In genomic region chr1:10909697-10910489, GRCh38 we compare ENCODE assay signal across 8 cellular contexts.
DNase-seq lines count a peak whose midpoint lies in the region; ATAC-seq and TF ChIP-seq lines count a peak whose summit lies in the region.

No MANE protein-coding gene starts in this region.

- no peaks in the 10 kb centered on the region for H3K36me3 ChIP-seq in body of pancreas (replicated peaks in 1 of 2; ENCODE audit: insufficient read depth in 1 of 2, low read depth in 2 of 2)
- no peaks in the 10 kb centered on the region for H3K36me3 ChIP-seq in gastroesophageal sphincter

- TF ChIP-seq CTCF in Calu3 (IDR thresholded peaks at IDR 0.05; ENCODE audit: unreplicated experiment), result peak; percentile 70
- peak; percentile 39 to 50 (median 43) for TF ChIP-seq CTCF in body of pancreas (IDR thresholded peaks at IDR 0.05)
- peak in 2 of 4 experiments; percentile 6 to 62 for TF ChIP-seq CTCF in gastroesophageal sphincter (IDR thresholded peaks at IDR 0.05)

- 28 to 64% methylated on average over 2 to 13 of the region's 16 CpGs for WGBS in body of pancreas, 2 donors
- WGBS in gastroesophageal sphincter (ENCODE audit: low coverage in 1 of 2), 2 donors, result no CpG with 5 or more reads among the region's 16 CpGs

- H3K36me3 Mint-ChIP-seq in Calu3 (ENCODE audit: insufficient read depth, unreplicated experiment), result no peaks in the 10 kb centered on the region
- H3K36me3 Mint-ChIP-seq in stimulated activated memory B cell treated with anti-CD40 and anti-IgM and Interleukin-4, amounts not matched to agents 10 μg/mL and 1 μg/mL and 100 μg/mL, for 72 hours, result no peaks in the 10 kb centered on the region

- peaks cover 43% of the 10 kb centered on the region for H3K27me3 Mint-ChIP-seq in Calu3 (ENCODE audit: unreplicated experiment)
- peaks cover 68% of the 10 kb centered on the region for H3K27me3 Mint-ChIP-seq in stimulated activated memory B cell treated with anti-CD40 and anti-IgM and Interleukin-4, amounts not matched to agents 10 μg/mL and 1 μg/mL and 100 μg/mL, for 72 hours

- no peaks in the 10 kb centered on the region for H3K9me3 ChIP-seq in body of pancreas
- H3K9me3 ChIP-seq in gastroesophageal sphincter, result no peaks in the 10 kb centered on the region

- H3K27me3 ChIP-seq in body of pancreas (no peaks in the 10 kb centered on the region), gastroesophageal sphincter (peaks cover 22% of the 10 kb centered on the region)

- no peak for ATAC-seq in body of pancreas
- ATAC-seq in stimulated activated memory B cell treated with anti-CD40 and anti-IgM and Interleukin-4, amounts not matched to agents 10 μg/mL and 1 μg/mL and 100 μg/mL, for 72 hours, result peak; percentile 52
- no peak for ATAC-seq in GM19023 (IDR thresholded peaks at IDR 0.05; ENCODE audit: unreplicated experiment)
- no peak for ATAC-seq in gastroesophageal sphincter

- CTCF ChIA-PET in Calu3 (lab: Charles Lee), result interaction anchor here (1.3 kb wide), 1 partner anchor 9 kb away, joined by 3 read pairs; no protein-coding TSS in a partner anchor

- no peak overlapping the region for H3K27ac Mint-ChIP-seq in Calu3 (ENCODE audit: unreplicated experiment)
- no peak overlapping the region for H3K27ac Mint-ChIP-seq in stimulated activated memory B cell treated with anti-CD40 and anti-IgM and Interleukin-4, amounts not matched to agents 10 μg/mL and 1 μg/mL and 100 μg/mL, for 72 hours

- intact Hi-C loops in Calu3 (cut with micrococcal nuclease; ENCODE audit: unreplicated experiment) (no loop called here), body of pancreas (cut with DNase I) (no loop called here)

- BruUV-seq in Calu3 (replicated peaks; lab: Mats Ljungman, UMichigan), result no TSS peak

- TF ChIP-seq POLR2A in body of pancreas (IDR thresholded peaks at IDR 0.05), result no peak
- no peak for TF ChIP-seq POLR2A in gastroesophageal sphincter (IDR thresholded peaks at IDR 0.05)

- no peak for TF ChIP-seq EP300 in gastroesophageal sphincter (IDR thresholded peaks at IDR 0.05)

- no peaks in the 10 kb centered on the region for H3K9me3 Mint-ChIP-seq in Calu3 (ENCODE audit: low read depth, unreplicated experiment)
- H3K9me3 Mint-ChIP-seq in stimulated activated memory B cell treated with anti-CD40 and anti-IgM and Interleukin-4, amounts not matched to agents 10 μg/mL and 1 μg/mL and 100 μg/mL, for 72 hours, result no peaks in the 10 kb centered on the region

- no peaks in the 10 kb centered on the region for H3K4me1 ChIP-seq in body of pancreas
- no peaks in the 10 kb centered on the region for H3K4me1 ChIP-seq in gastroesophageal sphincter

- H3K4me1 Mint-ChIP-seq in Calu3 (ENCODE audit: low read depth, unreplicated experiment), result no peaks in the 10 kb centered on the region
- H3K4me1 Mint-ChIP-seq in stimulated activated memory B cell treated with anti-CD40 and anti-IgM and Interleukin-4, amounts not matched to agents 10 μg/mL and 1 μg/mL and 100 μg/mL, for 72 hours, result peaks cover 5% of the 10 kb centered on the region

- no peak overlapping the region for H3K27ac ChIP-seq in body of pancreas
- H3K27ac ChIP-seq in gastroesophageal sphincter, result no peak overlapping the region

- DNase-seq in Calu3, result peak; percentile 73
- peak; percentile 74 for DNase-seq in HuH-7 (ENCODE audit: low spot score)
- peak; percentile 74 for DNase-seq in UCSD-AML1 (lab: John Stamatoyannopoulos, UW; ENCODE audit: unreplicated experiment)
- DNase-seq in body of pancreas, result peak; percentile 51 to 72 (median 56)
- peak; percentile 28 to 40 for DNase-seq in lung microvascular endothelial cell (ENCODE audit: low read depth in 2 of 2)

- H3K4me3 ChIP-seq in body of pancreas, result no peak overlapping the region
- no peak overlapping the region for H3K4me3 ChIP-seq in gastroesophageal sphincter

- no peak overlapping the region for H3K4me3 Mint-ChIP-seq in Calu3 (ENCODE audit: low read depth, unreplicated experiment)
- H3K4me3 Mint-ChIP-seq in stimulated activated memory B cell treated with anti-CD40 and anti-IgM and Interleukin-4, amounts not matched to agents 10 μg/mL and 1 μg/mL and 100 μg/mL, for 72 hours, result no peak overlapping the region
